20 cellular contexts compared by ENCODE assay signal in genomic region chr17:49110504-49110903, GRCh38. TPM values are rescaled to one million over a fixed set of nuclear protein-coding genes. Genes with fewer than 3 reads are reported as not detected.
"Had no signal": no experiment of that assay in that cellular context is flagged by ENCODE, and none has a peak within 500 bp of the region (broad histone marks: within the 10 kb centered on the region; RNA-seq: fewer than 3 reads in every experiment).

No MANE protein-coding gene starts in this region.

- H3K4me3 Mint-ChIP-seq: activated CD4-positive, alpha-beta T cell treated with anti-CD3 and anti-CD28 coated beads for 36 hours; activated CD8-positive, alpha-beta T cell treated with anti-CD3 and anti-CD28 coated beads, Interleukin-2, amount 10 ng/mL, durations not matched to agents 7 days and 5 days; neural crest cell; stimulated activated naive CD8-positive, alpha-beta T cell treated with anti-CD3 and anti-CD28 coated beads, Interleukin-15, amount 100 ng/mL, for 72 hours; T-helper 2 cell treated with Interferon-gamma antibody and Interleukin-4, amounts not matched to agents 5 μg/mL and 100 μg/mL, for 36 hours had no signal

- H3K27ac Mint-ChIP-seq: activated CD4-positive, alpha-beta T cell treated with anti-CD3 and anti-CD28 coated beads for 36 hours; activated CD8-positive, alpha-beta T cell treated with anti-CD3 and anti-CD28 coated beads, Interleukin-2, amount 10 ng/mL, durations not matched to agents 7 days and 5 days; stimulated activated naive CD8-positive, alpha-beta T cell treated with anti-CD3 and anti-CD28 coated beads, Interleukin-15, amount 100 ng/mL, for 72 hours; T-helper 2 cell treated with Interferon-gamma antibody and Interleukin-4, amounts not matched to agents 5 μg/mL and 100 μg/mL, for 36 hours had no signal

- DNase-seq: activated CD4-positive, alpha-beta T cell treated with anti-CD3 and anti-CD28 coated beads for 36 hours; activated CD8-positive, alpha-beta memory T cell treated with anti-CD3 and anti-CD28 coated beads, Interleukin-2, amount 50 U/mL, for 48 hours; activated CD8-positive, alpha-beta T cell treated with anti-CD3 and anti-CD28 coated beads, Interleukin-2, amount 10 ng/mL, durations not matched to agents 7 days and 5 days; activated naive CD4-positive, alpha-beta T cell; aorta; heart right ventricle; islet precursor cell; ovary; retina; stimulated activated CD4-positive, alpha-beta T cell treated with anti-CD3 and anti-CD28 coated beads, Interleukin-4, amount 100 ng/mL, for 1 hour; stimulated activated naive CD8-positive, alpha-beta T cell treated with anti-CD3 and anti-CD28 coated beads, Interleukin-15, amount 100 ng/mL, for 72 hours; testis had no signal

- ATAC-seq: activated CD4-positive, alpha-beta T cell treated with anti-CD3 and anti-CD28 coated beads for 36 hours; activated CD8-positive, alpha-beta T cell treated with anti-CD3 and anti-CD28 coated beads, Interleukin-2, amount 10 ng/mL, durations not matched to agents 7 days and 5 days; heart right ventricle; stimulated activated naive CD8-positive, alpha-beta T cell treated with anti-CD3 and anti-CD28 coated beads, Interleukin-15, amount 100 ng/mL, for 72 hours had no signal

- H3K4me1 Mint-ChIP-seq: activated CD4-positive, alpha-beta T cell treated with anti-CD3 and anti-CD28 coated beads for 36 hours; neural crest cell; stimulated activated naive CD8-positive, alpha-beta T cell treated with anti-CD3 and anti-CD28 coated beads, Interleukin-15, amount 100 ng/mL, for 72 hours had no signal

- FAIRE-seq: endometrium, frontal cortex had no signal

- H3K9me3 Mint-ChIP-seq: T-helper 2 cell treated with Interferon-gamma antibody and Interleukin-4, amounts not matched to agents 5 μg/mL and 100 μg/mL, for 36 hours had no signal

- H3K27ac ChIP-seq: heart right ventricle, ovary, testis, VCaP had no signal

RNA-seq across cellular contexts. Expression of gene B4GALNT2, which starts 22.1 kb away (rescaled TPM):
- total RNA-seq: activated CD8-positive, alpha-beta T cell treated with anti-CD3 and anti-CD28 coated beads, Interleukin-2, amount 10 ng/mL, durations not matched to agents 7 days and 5 days; frontal cortex; liver; myocyte; neural crest cell; urinary bladder had no signal
